Comparison of ENCODE assay signal across 1 cellular context in genomic region chr7:102874166-102874829, GRCh38.
TF ChIP-seq lines count a peak whose summit lies in the region.

No MANE protein-coding gene starts in this region.

TF ChIP-seq in A549, 52 proteins besides CTCF, POLR2A, EP300 and RAD21 (continued from another document):
- no peak for TF ChIP-seq ZC3H11A (IDR thresholded peaks at IDR 0.05)
- no peak for TF ChIP-seq NPAS2 (CRISPR knock-in tag; IDR thresholded peaks at IDR 0.05; ENCODE audit: borderline replicate concordance)
- no peak for TF ChIP-seq RFX5 (IDR thresholded peaks at IDR 0.05)
- no peak; the same call in 1 of the 2 replicates for TF ChIP-seq TP53 (CRISPR knock-in tag; IDR thresholded peaks at IDR 0.05)
- TF ChIP-seq JUNB (IDR thresholded peaks at IDR 0.05): peak; percentile 75
- no peak for TF ChIP-seq EHMT2 (IDR thresholded peaks at IDR 0.05; ENCODE audit: low read depth)
- peak; percentile 72 for TF ChIP-seq PBX3 (IDR thresholded peaks at IDR 0.05)
- peak; percentile 77 for TF ChIP-seq FOSL2 (IDR thresholded peaks at IDR 0.05)
- TF ChIP-seq FOSL2 (CRISPR knock-in tag; IDR thresholded peaks at IDR 0.05): peak; percentile 84
- TF ChIP-seq HDAC2 (IDR thresholded peaks at IDR 0.05): no peak
- TF ChIP-seq SREBF2 (IDR thresholded peaks at IDR 0.05): no peak
- TF ChIP-seq HOXB5 (CRISPR knock-in tag; IDR thresholded peaks at IDR 0.05): peak; percentile 90
- no peak for TF ChIP-seq REST (IDR thresholded peaks at IDR 0.05)
- TF ChIP-seq RARB (CRISPR knock-in tag; IDR thresholded peaks at IDR 0.05): no peak
- peak; percentile 40; the same call in 1 of the 2 replicates for TF ChIP-seq FOSB (CRISPR knock-in tag; IDR thresholded peaks at IDR 0.05)
